8 cellular contexts compared by ENCODE assay signal in genomic region chr14:47785041-47785440, GRCh38.
"Had no signal": no experiment of that assay in that cellular context is flagged by ENCODE, and none has a peak within 500 bp of the region (broad histone marks: within the 10 kb centered on the region; RNA-seq: fewer than 3 reads in every experiment).

No MANE protein-coding gene starts in this region.

- H3K4me1 Mint-ChIP-seq: IgD-negative memory B cell had no signal

- DNase-seq: GM23248, GOT3, H7, HFFc6 had no signal

- H3K27ac ChIP-seq: GM23248, HL-60 had no signal

- H3K27ac Mint-ChIP-seq: HFFc6, IgD-negative memory B cell had no signal

- H3K27me3 Mint-ChIP-seq: IgD-negative memory B cell had no signal

- ATAC-seq: HCT116, HepG2 had no signal

- H3K4me3 Mint-ChIP-seq: HFFc6, IgD-negative memory B cell had no signal
